ENCODE assay signal across 23 cellular contexts in genomic region chr2:237861-238260, GRCh38. TPM values are rescaled to one million over a fixed set of nuclear protein-coding genes. Genes with fewer than 3 reads are reported as not detected.
DNase-seq lines count a peak whose midpoint lies in the region; ATAC-seq, FAIRE-seq and TF ChIP-seq lines count a peak whose summit lies in the region.
"Had no signal": no experiment of that assay in that cellular context is flagged by ENCODE, and none has a peak within 500 bp of the region (broad histone marks: within the 10 kb centered on the region; RNA-seq: fewer than 3 reads in every experiment).

No MANE protein-coding gene starts in this region.

- H4K20me1 ChIP-seq in H1 (replicated peaks in 1 of 2; ENCODE audit: control insufficient read depth in 1 of 2, insufficient read depth in 2 of 2, low read length in 2 of 2) = no peaks in the 10 kb centered on the region

- H2BK15ac ChIP-seq in H1 (ENCODE audit: low read length) = no peak overlapping the region

- H3K27me3 Mint-ChIP-seq in activated T-helper 2 cell treated with anti-CD3 and anti-CD28 coated beads, Interferon-gamma antibody, Interleukin-2, Interleukin-4, amounts not matched to agents 10 μg/mL and 5 μg/mL and 100 μg/mL, durations not matched to agents 14 hours and 24 hours and 36 hours (ENCODE audit: low read depth) = no peaks in the 10 kb centered on the region
- H3K27me3 Mint-ChIP-seq in nephron (ENCODE audit: low read depth) = no peaks in the 10 kb centered on the region

- no peak overlapping the region for H3K14ac ChIP-seq in H1 (ENCODE audit: insufficient read length)

- H3K4me3 Mint-ChIP-seq in activated T-helper 2 cell treated with anti-CD3 and anti-CD28 coated beads, Interferon-gamma antibody, Interleukin-2, Interleukin-4, amounts not matched to agents 10 μg/mL and 5 μg/mL and 100 μg/mL, durations not matched to agents 14 hours and 24 hours and 36 hours (ENCODE audit: low read depth) = no peak overlapping the region
- H3K4me3 Mint-ChIP-seq in nephron = peak overlapping the region in 1 of 3 experiments; percentile 2
- H3K4me3 Mint-ChIP-seq: activated naive CD4-positive, alpha-beta T cell treated with anti-CD3 and anti-CD28 coated beads for 36 hours; activated T-cell treated with anti-CD3 and anti-CD28 coated beads, Interleukin-2, amount 50 U/mL, for 4 hours; CD8-positive, alpha-beta T cell had no signal

- H3K23me2 ChIP-seq in H1 (ENCODE audit: low read depth, low read length) = no peaks in the 10 kb centered on the region

- no peaks in the 10 kb centered on the region for H3K9me3 ChIP-seq in H1 (ENCODE audit: insufficient read depth in 2 of 2, low read depth in 1 of 2, low read length in 1 of 2)

- H2BK5ac ChIP-seq in H1 (ENCODE audit: low read depth, low read length) = no peak overlapping the region

- no peaks in the 10 kb centered on the region; the same call in 1 of the 2 replicates for H3K79me1 ChIP-seq in H1 (ENCODE audit: low read depth, low read length)

- peaks cover 29% of the 10 kb centered on the region for H3K9me3 Mint-ChIP-seq in activated T-helper 2 cell treated with anti-CD3 and anti-CD28 coated beads, Interferon-gamma antibody, Interleukin-2, Interleukin-4, amounts not matched to agents 10 μg/mL and 5 μg/mL and 100 μg/mL, durations not matched to agents 14 hours and 24 hours and 36 hours
- peaks cover 12% of the 10 kb centered on the region for H3K9me3 Mint-ChIP-seq in nephron

- no peak overlapping the region for H2AFZ ChIP-seq in H1 (ENCODE audit: low read length)

- ATAC-seq in GM21619 (IDR thresholded peaks at IDR 0.05; ENCODE audit: unreplicated experiment) = no peak
- ATAC-seq: activated T-cell treated with anti-CD3 and anti-CD28 coated beads, Interleukin-2, amount 50 U/mL, for 4 hours; CD8-positive, alpha-beta T cell had no signal

- peaks cover 65% of the 10 kb centered on the region for H3K36me3 Mint-ChIP-seq in activated T-helper 2 cell treated with anti-CD3 and anti-CD28 coated beads, Interferon-gamma antibody, Interleukin-2, Interleukin-4, amounts not matched to agents 10 μg/mL and 5 μg/mL and 100 μg/mL, durations not matched to agents 14 hours and 24 hours and 36 hours (ENCODE audit: low read depth)
- peaks cover 43% of the 10 kb centered on the region for H3K36me3 Mint-ChIP-seq in nephron (ENCODE audit: low read depth)

- no peak overlapping the region for H3K18ac ChIP-seq in H1 (ENCODE audit: extremely low read depth, low read length)

- H3K36me3 ChIP-seq in H1 (ENCODE audit: control insufficient read depth in 2 of 4, insufficient read depth in 4 of 4, low read length in 3 of 4) = peaks cover 0 to 5% (median 0%) of the 10 kb centered on the region in 4 experiments; a peak in 1 of 8 replicates

- peaks cover 0 to 3% (median 2%) of the 10 kb centered on the region in 4 experiments; a peak in 4 of 7 replicates for H3K4me1 ChIP-seq in H1 (replicated peaks in 1 of 4; ENCODE audit: control insufficient read depth in 3 of 4, insufficient read depth in 4 of 4, low read length in 3 of 4)
- H3K4me1 ChIP-seq: left ventricle myocardium inferior had no signal

- H3K27ac ChIP-seq in H1 (ENCODE audit: low read depth, low read length) = no peak overlapping the region
- H3K27ac ChIP-seq in temporal lobe (ENCODE audit: low read depth, low read length) = peak overlapping the region; percentile 86
- H3K27ac ChIP-seq: left ventricle myocardium inferior had no signal

- H4K8ac ChIP-seq in H1 (ENCODE audit: extremely low read depth, insufficient read depth, low read length) = no peak overlapping the region

- no peak overlapping the region for H3K4me2 ChIP-seq in H1 (ENCODE audit: insufficient read depth in 1 of 2, low read depth in 2 of 2, low read length in 2 of 2)

- WGBS in H1 (ENCODE audit: extremely low coverage in 1 of 2, insufficient coverage in 1 of 2, insufficient read length in 1 of 2, insufficient replicate concordance in 2 of 2, low coverage in 1 of 2, low lambda C conversion rate in 2 of 2, missing lambda C conversion rate in 1 of 2), 2 experiments = 88% methylated on average over 6 of the region's 6 CpGs; no CpG with 5 or more reads in 1 of the 2 experiments

- H3K23ac ChIP-seq in H1 (ENCODE audit: insufficient read length) = no peak overlapping the region

- H2BK120ac ChIP-seq in H1 (replicated peaks; ENCODE audit: low read depth, low read length) = no peak overlapping the region

- TF ChIP-seq POLR2A in H1 (IDR thresholded peaks at IDR 0.05; ENCODE audit: control extremely low read depth in 1 of 2, low read depth in 2 of 2, low read length in 2 of 2) = no peak

- FAIRE-seq in H1 (lab: Jason Lieb, UNC) = no peak
- no peak for FAIRE-seq in RCC 7860 (lab: Jason Lieb, UNC)
- FAIRE-seq: GM18507, urothelium cell line had no signal

- H3K9ac ChIP-seq in H1 (replicated peaks in 1 of 4; ENCODE audit: extremely low read depth in 1 of 4, low read depth in 3 of 4, low read length in 3 of 4) = no peak overlapping the region

- TF ChIP-seq EP300 in H1 (IDR thresholded peaks at IDR 0.05; ENCODE audit: borderline replicate concordance in 1 of 2, low read depth in 2 of 2, low read length in 2 of 2) = no peak

- no peak overlapping the region for H3K4me3 ChIP-seq in H1 (ENCODE audit: extremely low read depth in 1 of 4, insufficient read depth in 2 of 4, low read depth in 3 of 4, low read length in 4 of 4)
- H3K4me3 ChIP-seq: left ventricle myocardium inferior had no signal

- H3K4ac ChIP-seq in H1 (replicated peaks; ENCODE audit: insufficient read length, low read depth, low read length) = peak overlapping the region; percentile 59

- POLR2A ChIA-PET in H1 (lab: Charles Lee; ENCODE audit: partially characterized antibody) = interaction anchor here (0.7 to 1.1 kb wide), 3 partner anchors 14 to 1256 kb away, joined by 3 read pairs; no protein-coding TSS in a partner anchor

- peak overlapping the region; percentile 13 for H3K27ac Mint-ChIP-seq in activated T-helper 2 cell treated with anti-CD3 and anti-CD28 coated beads, Interferon-gamma antibody, Interleukin-2, Interleukin-4, amounts not matched to agents 10 μg/mL and 5 μg/mL and 100 μg/mL, durations not matched to agents 14 hours and 24 hours and 36 hours
- H3K27ac Mint-ChIP-seq in nephron = peak overlapping the region; percentile 84 to 92 (median 88)
- H3K27ac Mint-ChIP-seq: activated naive CD4-positive, alpha-beta T cell treated with anti-CD3 and anti-CD28 coated beads for 36 hours; CD8-positive, alpha-beta T cell had no signal

- TF ChIP-seq CTCF in H1 (IDR thresholded peaks at IDR 0.05; ENCODE audit: control extremely low read depth in 1 of 3, insufficient read depth in 1 of 3, low read depth in 1 of 3, low read length in 3 of 3) (no peak), nephron (IDR thresholded peaks at IDR 0.05; ENCODE audit: unreplicated experiment in 3 of 3) (no peak)

- no peak for DNase-seq in activated T-helper 2 cell treated with anti-CD3 and anti-CD28 coated beads, Interferon-gamma antibody, Interleukin-2, Interleukin-4, amounts not matched to agents 10 μg/mL and 5 μg/mL and 100 μg/mL, durations not matched to agents 14 hours and 24 hours and 36 hours (ENCODE audit: low spot score)
- DNase-seq in H1 (ENCODE audit: low read depth in 1 of 2, low spot score in 2 of 2) (no peak), NCI-H748 treated with DMSO at 0.1 percent for 48 hours (lab: John Stamatoyannopoulos, UW) (no peak), RCC 7860 (ENCODE audit: low spot score) (no peak)
- DNase-seq: activated CD4-positive, CD25-positive, alpha-beta regulatory T cell treated with anti-CD3 and anti-CD28 coated beads, Interleukin-2, amount 50 U/mL, for 72 hours; activated naive CD4-positive, alpha-beta T cell treated with anti-CD3 and anti-CD28 coated beads for 36 hours; activated T-cell treated with anti-CD3 and anti-CD28 coated beads, Interleukin-2, amount 50 U/mL, for 4 hours; CD8-positive, alpha-beta T cell; DMS153; erythroblast; foreskin fibroblast; left ventricle myocardium inferior; MV-4-11; NCI-H2171; NCI-H524 treated with DMSO at 0.1 percent for 48 hours; Right ventricle myocardium superior had no signal

- H3K79me2 ChIP-seq in H1 (ENCODE audit: control insufficient read depth in 1 of 2, insufficient read depth in 2 of 2, low read length in 2 of 2) = no peaks in the 10 kb centered on the region

- H4K5ac ChIP-seq in H1 (ENCODE audit: insufficient read length, low read depth, low read length) = no peak overlapping the region

- no peak overlapping the region for H4K91ac ChIP-seq in H1 (replicated peaks; ENCODE audit: insufficient read length, low read length)

- H3K56ac ChIP-seq in H1 (replicated peaks; ENCODE audit: insufficient read length, low read depth, low read length) = no peak overlapping the region

- H2BK20ac ChIP-seq in H1 (ENCODE audit: low read length) = no peak overlapping the region

- H2AK5ac ChIP-seq in H1 (ENCODE audit: low read depth, low read length) = no peak overlapping the region

- intact Hi-C loops in activated T-helper 2 cell treated with anti-CD3 and anti-CD28 coated beads, Interferon-gamma antibody, Interleukin-2, Interleukin-4, amounts not matched to agents 10 μg/mL and 5 μg/mL and 100 μg/mL, durations not matched to agents 14 hours and 24 hours and 36 hours (cut with micrococcal nuclease) = no loop called here

- peaks cover 10% of the 10 kb centered on the region for H3K4me1 Mint-ChIP-seq in activated T-helper 2 cell treated with anti-CD3 and anti-CD28 coated beads, Interferon-gamma antibody, Interleukin-2, Interleukin-4, amounts not matched to agents 10 μg/mL and 5 μg/mL and 100 μg/mL, durations not matched to agents 14 hours and 24 hours and 36 hours (ENCODE audit: low read depth)
- H3K4me1 Mint-ChIP-seq in nephron = peaks cover 31% of the 10 kb centered on the region

- CTCF ChIA-PET in H1 (lab: Charles Lee; ENCODE audit: partially characterized antibody) = interaction anchor here (0.6 to 5.4 kb wide), 7 partner anchors 10 to 478 kb away, joined by 3 to 38 read pairs (median 3); no protein-coding TSS in a partner anchor

- H2BK12ac ChIP-seq in H1 (ENCODE audit: low read depth, low read length) = no peak overlapping the region

- TF ChIP-seq RAD21 in H1 (IDR thresholded peaks at IDR 0.05 in 1 of 2, conservative IDR thresholded peaks at IDR 0.05 in 1 of 2; ENCODE audit: low read depth in 2 of 2, low read length in 2 of 2) = no peak

- no peaks in the 10 kb centered on the region for H3K27me3 ChIP-seq in H1 (replicated peaks in 1 of 4; ENCODE audit: control insufficient read depth in 3 of 4, extremely low read depth in 1 of 4, insufficient read depth in 3 of 4, low read length in 3 of 4)

RNA-seq across cellular contexts. Expression of gene SH3YL1, which starts 26.0 kb away (rescaled TPM):
- 34.7 and 37.1 TPM in 2 replicates for total RNA-seq in activated T-helper 2 cell treated with anti-CD3 and anti-CD28 coated beads, Interferon-gamma antibody, Interleukin-2, Interleukin-4, amounts not matched to agents 10 μg/mL and 5 μg/mL and 100 μg/mL, durations not matched to agents 14 hours and 24 hours and 36 hours
- total RNA-seq in H1 (2021; fragmentation: NEBNext Ultra II Directional; extraction: Animal tissue kit (Norgen Biotek cat#: 25700)) = 31.4 and 37.2 TPM in 2 replicates
- polyA plus RNA-seq in H1 (2011; rRNA removed) = 12.9 and 13.6 TPM in 2 replicates
- 22.5 TPM for polyA plus RNA-seq in H1 (2011; cell fraction: cytosol; rRNA removed)
- 28.4 TPM for polyA plus RNA-seq in H1 (2011; cell fraction: nucleus; rRNA removed)
- 24.6 to 32.5 TPM (median 25.7 TPM) in 4 replicates for polyA plus RNA-seq in H1 (2012, experiment 1 of 2)
- 5.9 TPM for polyA plus RNA-seq in H1 (2012, experiment 2 of 2)
- polyA plus RNA-seq in H1 (2013, experiment 1 of 2) = 27.9 TPM
- 26.7 TPM for polyA plus RNA-seq in H1 (2013, experiment 2 of 2)
- polyA minus RNA-seq in H1 (2011; rRNA and poly(A)+ RNA removed) = 18.9 and 19.0 TPM in 2 replicates
- 15.1 TPM for polyA minus RNA-seq in H1 (2011; cell fraction: cytosol; rRNA and poly(A)+ RNA removed)
- polyA minus RNA-seq in H1 (2011; cell fraction: nucleus; rRNA and poly(A)+ RNA removed) = 44.6 TPM
- total RNA-seq in temporal lobe = 59.5 TPM

RNA-seq across cellular contexts. Expression of gene ACP1, which starts 26.9 kb away (rescaled TPM):
- total RNA-seq in activated T-helper 2 cell treated with anti-CD3 and anti-CD28 coated beads, Interferon-gamma antibody, Interleukin-2, Interleukin-4, amounts not matched to agents 10 μg/mL and 5 μg/mL and 100 μg/mL, durations not matched to agents 14 hours and 24 hours and 36 hours = 168 and 177 TPM in 2 replicates
- 150 and 155 TPM in 2 replicates for total RNA-seq in H1 (2021; fragmentation: NEBNext Ultra II Directional; extraction: Animal tissue kit (Norgen Biotek cat#: 25700))
- polyA plus RNA-seq in H1 (2011; rRNA removed) = 78.7 and 115 TPM in 2 replicates
- 169 TPM for polyA plus RNA-seq in H1 (2011; cell fraction: cytosol; rRNA removed)
- polyA plus RNA-seq in H1 (2011; cell fraction: nucleus; rRNA removed) = 96.8 TPM
- polyA plus RNA-seq in H1 (2012, experiment 1 of 2) = 165 to 214 TPM (median 182 TPM) in 4 replicates
- 60.1 TPM for polyA plus RNA-seq in H1 (2012, experiment 2 of 2)
- polyA plus RNA-seq in H1 (2013, experiment 1 of 2) = 107 TPM
- 106 TPM for polyA plus RNA-seq in H1 (2013, experiment 2 of 2)
- polyA minus RNA-seq in H1 (2011; rRNA and poly(A)+ RNA removed) = 107 and 121 TPM in 2 replicates
- 83.2 TPM for polyA minus RNA-seq in H1 (2011; cell fraction: cytosol; rRNA and poly(A)+ RNA removed)
- 78.8 TPM for polyA minus RNA-seq in H1 (2011; cell fraction: nucleus; rRNA and poly(A)+ RNA removed)
- 76.2 TPM for total RNA-seq in temporal lobe

RNA-seq across cellular contexts. Expression of gene ALKAL2, which starts 50.0 kb away (rescaled TPM):
- total RNA-seq in activated T-helper 2 cell treated with anti-CD3 and anti-CD28 coated beads, Interferon-gamma antibody, Interleukin-2, Interleukin-4, amounts not matched to agents 10 μg/mL and 5 μg/mL and 100 μg/mL, durations not matched to agents 14 hours and 24 hours and 36 hours = 16.3 and 17.6 TPM in 2 replicates
- 10.4 and 11.5 TPM in 2 replicates for total RNA-seq in H1 (2021; fragmentation: NEBNext Ultra II Directional; extraction: Animal tissue kit (Norgen Biotek cat#: 25700))
- polyA plus RNA-seq in H1 (2011; rRNA removed) = 4.3 and 4.6 TPM in 2 replicates
- polyA plus RNA-seq in H1 (2011; cell fraction: cytosol; rRNA removed) = 5.4 TPM
- 7.2 TPM for polyA plus RNA-seq in H1 (2011; cell fraction: nucleus; rRNA removed)
- 4.5 to 6.0 TPM (median 4.9 TPM) in 4 replicates for polyA plus RNA-seq in H1 (2012, experiment 1 of 2)
- polyA plus RNA-seq in H1 (2012, experiment 2 of 2) = 2.0 TPM
- polyA plus RNA-seq in H1 (2013, experiment 1 of 2) = 11.7 TPM
- polyA plus RNA-seq in H1 (2013, experiment 2 of 2) = 12.0 TPM
- polyA minus RNA-seq in H1 (2011; rRNA and poly(A)+ RNA removed) = 2.8 and 4.6 TPM in 2 replicates
- 6.0 TPM for polyA minus RNA-seq in H1 (2011; cell fraction: cytosol; rRNA and poly(A)+ RNA removed)
- 7.4 TPM for polyA minus RNA-seq in H1 (2011; cell fraction: nucleus; rRNA and poly(A)+ RNA removed)
- total RNA-seq in temporal lobe = not detected
- total RNA-seq: activated CD8-positive, alpha-beta memory T cell treated with anti-CD3 and anti-CD28 coated beads for 36 hours; activated naive CD4-positive, alpha-beta T cell treated with anti-CD3 and anti-CD28 coated beads for 36 hours; activated T-cell treated with anti-CD3 and anti-CD28 coated beads, Interleukin-2, amount 50 U/mL, for 4 hours; G401; Right ventricle myocardium superior had no signal

Comparison
In these comparisons a context has a peak if more than half of its experiments do, and no peak if none do; other contexts are left out.
1. RNA of gene ALKAL2, which starts 50.0 kb away (total RNA-seq): 16.3 to 17.6 TPM in activated T-helper 2 cell treated with anti-CD3 and anti-CD28 coated beads, Interferon-gamma antibody, Interleukin-2, Interleukin-4, amounts not matched to agents 10 μg/mL and 5 μg/mL and 100 μg/mL, durations not matched to agents 14 hours and 24 hours and 36 hours and 10.4 to 11.5 TPM in H1; not detected in temporal lobe (single experiment); every median in the first group is over 10 times any median in the second.